1 cellular context compared by ENCODE assay signal in the genomic region with DNA sequence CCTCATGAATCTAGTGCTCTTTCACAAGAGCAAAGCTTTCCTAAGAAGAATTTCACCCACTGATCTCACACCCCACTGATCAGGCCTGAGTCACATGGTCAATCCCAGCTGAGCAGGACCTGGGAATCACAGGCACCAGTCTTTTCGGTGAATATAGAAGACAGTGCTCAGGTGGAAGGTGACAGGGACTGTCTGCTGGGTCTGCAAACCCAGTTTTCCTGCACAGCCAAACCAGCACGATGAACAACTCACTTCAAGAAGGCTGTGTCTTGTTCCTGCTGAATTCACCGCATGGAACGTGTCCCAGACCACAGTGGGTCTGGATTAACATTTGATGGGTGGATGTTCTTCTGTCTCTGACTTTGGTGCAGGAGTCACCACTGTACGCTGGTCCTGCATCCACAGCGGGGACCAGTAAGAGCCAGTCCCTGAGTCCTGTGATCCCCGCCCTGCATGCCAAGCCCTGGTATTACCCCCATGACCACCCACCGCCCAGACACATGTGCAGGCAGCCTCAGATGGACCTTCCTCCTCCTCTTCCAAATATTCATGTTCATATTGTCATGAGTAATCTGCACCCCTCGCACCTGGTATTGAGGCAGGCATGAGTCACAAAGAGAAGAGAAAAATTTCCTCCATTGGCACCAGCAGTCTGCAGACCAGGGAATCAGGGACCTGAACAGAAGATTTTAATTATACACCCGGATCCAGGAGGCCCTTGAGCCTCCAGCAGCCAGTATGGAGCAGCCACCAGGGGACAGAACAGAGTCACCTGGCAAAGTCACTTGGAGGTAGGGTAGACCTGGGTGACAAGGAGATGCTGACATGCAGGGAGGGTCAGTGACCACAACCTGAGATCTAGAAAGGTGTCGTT.
TF ChIP-seq lines count a peak whose summit lies in the region.

No MANE protein-coding gene starts in this region.

TF ChIP-seq in GM23338, 12 proteins besides CTCF, POLR2A, EP300 and RAD21 (continued from another document):
- TF ChIP-seq, protein P1, sequence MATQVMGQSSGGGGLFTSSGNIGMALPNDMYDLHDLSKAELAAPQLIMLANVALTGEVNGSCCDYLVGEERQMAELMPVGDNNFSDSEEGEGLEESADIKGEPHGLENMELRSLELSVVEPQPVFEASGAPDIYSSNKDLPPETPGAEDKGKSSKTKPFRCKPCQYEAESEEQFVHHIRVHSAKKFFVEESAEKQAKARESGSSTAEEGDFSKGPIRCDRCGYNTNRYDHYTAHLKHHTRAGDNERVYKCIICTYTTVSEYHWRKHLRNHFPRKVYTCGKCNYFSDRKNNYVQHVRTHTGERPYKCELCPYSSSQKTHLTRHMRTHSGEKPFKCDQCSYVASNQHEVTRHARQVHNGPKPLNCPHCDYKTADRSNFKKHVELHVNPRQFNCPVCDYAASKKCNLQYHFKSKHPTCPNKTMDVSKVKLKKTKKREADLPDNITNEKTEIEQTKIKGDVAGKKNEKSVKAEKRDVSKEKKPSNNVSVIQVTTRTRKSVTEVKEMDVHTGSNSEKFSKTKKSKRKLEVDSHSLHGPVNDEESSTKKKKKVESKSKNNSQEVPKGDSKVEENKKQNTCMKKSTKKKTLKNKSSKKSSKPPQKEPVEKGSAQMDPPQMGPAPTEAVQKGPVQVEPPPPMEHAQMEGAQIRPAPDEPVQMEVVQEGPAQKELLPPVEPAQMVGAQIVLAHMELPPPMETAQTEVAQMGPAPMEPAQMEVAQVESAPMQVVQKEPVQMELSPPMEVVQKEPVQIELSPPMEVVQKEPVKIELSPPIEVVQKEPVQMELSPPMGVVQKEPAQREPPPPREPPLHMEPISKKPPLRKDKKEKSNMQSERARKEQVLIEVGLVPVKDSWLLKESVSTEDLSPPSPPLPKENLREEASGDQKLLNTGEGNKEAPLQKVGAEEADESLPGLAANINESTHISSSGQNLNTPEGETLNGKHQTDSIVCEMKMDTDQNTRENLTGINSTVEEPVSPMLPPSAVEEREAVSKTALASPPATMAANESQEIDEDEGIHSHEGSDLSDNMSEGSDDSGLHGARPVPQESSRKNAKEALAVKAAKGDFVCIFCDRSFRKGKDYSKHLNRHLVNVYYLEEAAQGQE (IDR thresholded peaks at IDR 0.05; ENCODE audit: unreplicated experiment): no peak
- TF ChIP-seq POLR2AphosphoS5 (IDR thresholded peaks at IDR 0.05; ENCODE audit: low read depth) (no peak), ZNF114 (CRISPR knock-in tag; IDR thresholded peaks at IDR 0.05) (no peak)
